Comparison of ENCODE assay signal across 13 cellular contexts in genomic region chr12:121288158-121288848, GRCh38. TPM values are rescaled to one million over a fixed set of nuclear protein-coding genes. Genes with fewer than 3 reads are reported as not detected.
DNase-seq lines count a peak whose midpoint lies in the region; ATAC-seq and TF ChIP-seq lines count a peak whose summit lies in the region.
"Had no signal": no experiment of that assay in that cellular context is flagged by ENCODE, and none has a peak within 500 bp of the region (broad histone marks: within the 10 kb centered on the region; RNA-seq: fewer than 3 reads in every experiment).

No MANE protein-coding gene starts in this region.

- CTCF ChIA-PET in activated CD4-positive, alpha-beta T cell treated with anti-CD3 and anti-CD28 coated beads for 36 hours (lab: Charles Lee): interaction anchor here (0.6 to 1.3 kb wide), 4 partner anchors 25 to 150 kb away, joined by 3 to 4 read pairs (median 3); no protein-coding TSS in a partner anchor
- CTCF ChIA-PET in PC-9 (lab: Charles Lee): no interaction called here

- H3K27ac ChIP-seq in layer of hippocampus (ENCODE audit: low read depth, low read length): peak overlapping the region; percentile 19
- peak overlapping the region; percentile 76 to 85 for H3K27ac ChIP-seq in testis
- H3K27ac ChIP-seq in PC-9: no peak overlapping the region
- H3K27ac ChIP-seq: hepatocyte had no signal

- intact Hi-C loops in activated CD4-positive, alpha-beta T cell treated with anti-CD3 and anti-CD28 coated beads for 36 hours (cut with DNase I, micrococcal nuclease): no loop called here
- intact Hi-C loops in testis (cut with DNase I; ENCODE audit: low total_unique reads) (no loop called here), PC-9 (cut with micrococcal nuclease; ENCODE audit: unreplicated experiment) (no loop called here)

- H3K4me1 ChIP-seq in NT2/D1 (ENCODE audit: insufficient read depth, insufficient read length) (peaks cover 6% of the 10 kb centered on the region), testis (peaks cover 31% of the 10 kb centered on the region), PC-9 (replicated peaks; ENCODE audit: insufficient read depth) (no peaks in the 10 kb centered on the region)

- no peak overlapping the region for H2AFZ ChIP-seq in PC-9
- H2AFZ ChIP-seq: hepatocyte had no signal

- H3K27me3 Mint-ChIP-seq in activated CD4-positive, alpha-beta T cell treated with anti-CD3 and anti-CD28 coated beads for 36 hours: no peaks in the 10 kb centered on the region

- peaks cover 14% of the 10 kb centered on the region for H3K4me1 Mint-ChIP-seq in activated CD4-positive, alpha-beta T cell treated with anti-CD3 and anti-CD28 coated beads for 36 hours

- H3K27ac Mint-ChIP-seq in activated CD4-positive, alpha-beta T cell treated with anti-CD3 and anti-CD28 coated beads for 36 hours: peak overlapping the region; percentile 37

- no peak for DNase-seq in activated CD4-positive, alpha-beta T cell treated with anti-CD3 and anti-CD28 coated beads for 36 hours
- DNase-seq in activated CD4-positive, alpha-beta T cell treated with anti-CD3 and anti-CD28 coated beads for 4 hours: no peak
- DNase-seq in NT2/D1 (ENCODE audit: low read depth, low spot score) (no peak), testis (no peak), GM03348 (ENCODE audit: low spot score) (no peak), PC-9 (no peak)
- DNase-seq: DMS 273 treated with DMSO at 0.1 percent for 48 hours; midbrain; stimulated activated CD4-positive, alpha-beta T cell treated with anti-CD3 and anti-CD28 coated beads, Interleukin-4, amount 100 ng/mL, for 4 hours; T1000 had no signal

- no peaks in the 10 kb centered on the region for H4K20me1 ChIP-seq in PC-9 (ENCODE audit: insufficient read depth)

- BruUV-seq in PC-9 (replicated peaks; lab: Mats Ljungman, UMichigan): no TSS peak

- no peak overlapping the region for H3K4me2 ChIP-seq in PC-9
- H3K4me2 ChIP-seq: hepatocyte had no signal

- H3K36me3 Mint-ChIP-seq in activated CD4-positive, alpha-beta T cell treated with anti-CD3 and anti-CD28 coated beads for 36 hours (ENCODE audit: low read depth): peaks cover 21% of the 10 kb centered on the region

- H3K9me3 Mint-ChIP-seq in activated CD4-positive, alpha-beta T cell treated with anti-CD3 and anti-CD28 coated beads for 36 hours (ENCODE audit: low read depth): no peaks in the 10 kb centered on the region

- peaks cover 5% of the 10 kb centered on the region; the same call in 1 of the 2 replicates for H3F3A ChIP-seq in PC-9 (ENCODE audit: insufficient read depth, low read depth)

- POLR2A ChIA-PET in activated CD4-positive, alpha-beta T cell treated with anti-CD3 and anti-CD28 coated beads for 36 hours (lab: Charles Lee): no interaction called here
- POLR2A ChIA-PET in PC-9 (lab: Charles Lee; ENCODE audit: unreplicated experiment): no interaction called here

- H3K9ac ChIP-seq in NT2/D1 (ENCODE audit: insufficient read length, low read depth): peak overlapping the region; percentile 26

- H3K79me2 ChIP-seq in PC-9 (ENCODE audit: low read depth): peaks cover 4% of the 10 kb centered on the region

- H3K4me3 Mint-ChIP-seq in activated CD4-positive, alpha-beta T cell treated with anti-CD3 and anti-CD28 coated beads for 36 hours: no peak overlapping the region

- H3K36me3 ChIP-seq in NT2/D1 (ENCODE audit: insufficient read depth, insufficient read length, low read length) (peaks cover 21% of the 10 kb centered on the region), testis (ENCODE audit: low read depth, missing control alignments) (no peaks in the 10 kb centered on the region), PC-9 (ENCODE audit: low read depth) (no peaks in the 10 kb centered on the region)

- no peak for TF ChIP-seq POLR2A in testis (IDR thresholded peaks at IDR 0.05)

- TF ChIP-seq CTCF in testis (IDR thresholded peaks at IDR 0.05) (no peak), PC-9 (conservative IDR thresholded peaks at IDR 0.05) (no peak)

- no peak overlapping the region for H3K4me3 ChIP-seq in NT2/D1 (ENCODE audit: insufficient read length, low read depth)
- H3K4me3 ChIP-seq in testis: no peak overlapping the region
- H3K4me3 ChIP-seq in PC-9: no peak overlapping the region
- H3K4me3 ChIP-seq: hepatocyte had no signal

- H3K9me3 ChIP-seq in NT2/D1 (ENCODE audit: insufficient read depth, low read length) (no peaks in the 10 kb centered on the region), testis (no peaks in the 10 kb centered on the region), PC-9 (ENCODE audit: insufficient read depth, low read depth) (no peaks in the 10 kb centered on the region)

- no peaks in the 10 kb centered on the region for H3K9me2 ChIP-seq in PC-9 (ENCODE audit: insufficient read depth)

- 40 to 52% methylated on average over 10 of the region's 10 CpGs for WGBS in testis, 2 donors

- H3K27me3 ChIP-seq in NT2/D1 (ENCODE audit: insufficient read depth, insufficient read length) (no peaks in the 10 kb centered on the region), layer of hippocampus (ENCODE audit: control insufficient read depth, insufficient read depth, low read length) (no peaks in the 10 kb centered on the region), testis (no peaks in the 10 kb centered on the region), PC-9 (ENCODE audit: insufficient read depth, low read depth) (no peaks in the 10 kb centered on the region)
- H3K27me3 ChIP-seq: hepatocyte had no signal

- no peak for ATAC-seq in activated CD4-positive, alpha-beta T cell treated with anti-CD3 and anti-CD28 coated beads for 36 hours
- no peak for ATAC-seq in HG03342 (IDR thresholded peaks at IDR 0.05; ENCODE audit: unreplicated experiment)

RNA-seq across cellular contexts. Expression of gene CAMKK2, which starts 8.2 kb away (rescaled TPM):
- total RNA-seq in activated CD4-positive, alpha-beta T cell treated with anti-CD3 and anti-CD28 coated beads for 36 hours: 10 to 100 TPM; 24.2 to 30.3 TPM
- total RNA-seq in testis (10 to 100 TPM; 21.5 to 22.1 TPM), PC-9 (2021) (26.7 and 37.6 TPM in 2 replicates)
- polyA plus RNA-seq in testis (ENCODE audit: insufficient read depth, low read depth, low replicate concordance): 17.1 TPM
